ENCODE assay signal across 8 cellular contexts in genomic region chrX:15854080-15854655, GRCh38. TPM values are rescaled to one million over a fixed set of nuclear protein-coding genes. Genes with fewer than 3 reads are reported as not detected.
DNase-seq lines count a peak whose midpoint lies in the region; ATAC-seq and TF ChIP-seq lines count a peak whose summit lies in the region.

No MANE protein-coding gene starts in this region.

- H3K27ac ChIP-seq in esophagus muscularis mucosa (replicated peaks in 1 of 4) (peak overlapping the region; percentile 88 to 96 (median 95)), subcutaneous abdominal adipose tissue (ENCODE audit: low read depth, low read length) (peak overlapping the region; percentile 31)

- ATAC-seq in HG02938 (IDR thresholded peaks at IDR 0.05; ENCODE audit: unreplicated experiment): peak; percentile 42
- peak; percentile 30 to 46 for ATAC-seq in activated T-cell treated with anti-CD3 and anti-CD28 coated beads, Interleukin-2, amount 50 U/mL, for 72 hours (replicated peaks in 1 of 2)
- peak; percentile 27 for ATAC-seq in naive B cell (ENCODE audit: low read depth in 2 of 2)

- H3K9ac ChIP-seq in subcutaneous abdominal adipose tissue (ENCODE audit: low read length in 5 of 5): peak overlapping the region in 4 of 5 donors; percentile 15 to 73 (median 46)

- H3K9me3 Mint-ChIP-seq in activated T-cell treated with anti-CD3 and anti-CD28 coated beads, Interleukin-2, amount 50 U/mL, for 72 hours: no peaks in the 10 kb centered on the region
- no peaks in the 10 kb centered on the region for H3K9me3 Mint-ChIP-seq in naive B cell

- H3K27me3 Mint-ChIP-seq in activated T-cell treated with anti-CD3 and anti-CD28 coated beads, Interleukin-2, amount 50 U/mL, for 72 hours (ENCODE audit: low read depth): peaks cover 6% of the 10 kb centered on the region
- no peaks in the 10 kb centered on the region for H3K27me3 Mint-ChIP-seq in naive B cell

- WGBS in esophagus muscularis mucosa: under 1% methylated on average over 23 of the region's 65 CpGs

- peaks cover 0 to 4% (median 0%) of the 10 kb centered on the region in 4 donors for H3K36me3 ChIP-seq in esophagus muscularis mucosa
- no peaks in the 10 kb centered on the region for H3K36me3 ChIP-seq in subcutaneous abdominal adipose tissue (ENCODE audit: control insufficient read depth in 5 of 5, insufficient read depth in 5 of 5, low read length in 5 of 5)

- H3K27ac Mint-ChIP-seq in activated T-cell treated with anti-CD3 and anti-CD28 coated beads, Interleukin-2, amount 50 U/mL, for 72 hours: no peak overlapping the region
- H3K27ac Mint-ChIP-seq in naive B cell: peak overlapping the region; percentile 74 to 98 (median 91)

- no peaks in the 10 kb centered on the region for H3K27me3 ChIP-seq in esophagus muscularis mucosa
- peaks cover 0 to 7% (median 2%) of the 10 kb centered on the region in 5 donors for H3K27me3 ChIP-seq in subcutaneous abdominal adipose tissue (ENCODE audit: control insufficient read depth in 5 of 5, insufficient read depth in 4 of 5, low read length in 5 of 5)

- intact Hi-C loops in esophagus muscularis mucosa (cut with DNase I): loop anchor here (5.0 to 10.0 kb wide), 4 partner anchors 62 to 1021 kb away; partner anchors contain the start of genes CTPS2, RBBP7, SYAP1 and ZRSR2

- peaks cover 30% of the 10 kb centered on the region for H3K4me1 Mint-ChIP-seq in activated T-cell treated with anti-CD3 and anti-CD28 coated beads, Interleukin-2, amount 50 U/mL, for 72 hours (ENCODE audit: low read depth)
- H3K4me1 Mint-ChIP-seq in naive B cell: peaks cover 19 to 44% (median 28%) of the 10 kb centered on the region in 3 donors

- peak overlapping the region; percentile 74 to 77 for H3K4me3 Mint-ChIP-seq in activated T-cell treated with anti-CD3 and anti-CD28 coated beads, Interleukin-2, amount 50 U/mL, for 72 hours
- peak overlapping the region; percentile 75 to 97 (median 88) for H3K4me3 Mint-ChIP-seq in naive B cell

- DNase-seq in NCI-H1417 (lab: John Stamatoyannopoulos, UW) (peak; percentile 17 to 85 (median 84)), NCI-H1417 treated with DMSO at 0.1 percent for 48 hours (lab: John Stamatoyannopoulos, UW) (no peak), NOMO-1 (lab: John Stamatoyannopoulos, UW; ENCODE audit: unreplicated experiment in 2 of 2) (peak; percentile 33 to 57), esophagus muscularis mucosa (ENCODE audit: extremely low spot score) (no peak), naive B cell (peak; percentile 59)
- peak; percentile 57 to 61 for DNase-seq in activated T-cell treated with anti-CD3 and anti-CD28 coated beads, Interleukin-2, amount 50 U/mL, for 72 hours

- H3K4me1 ChIP-seq in esophagus muscularis mucosa: peaks cover 12 to 49% (median 34%) of the 10 kb centered on the region in 4 donors
- H3K4me1 ChIP-seq in subcutaneous abdominal adipose tissue (ENCODE audit: control insufficient read depth in 5 of 5, insufficient read depth in 5 of 5, low read length in 5 of 5): peaks cover 0 to 23% (median 17%) of the 10 kb centered on the region in 5 donors

- no peak for TF ChIP-seq EP300 in esophagus muscularis mucosa (IDR thresholded peaks at IDR 0.05)

- TF ChIP-seq POLR2A in esophagus muscularis mucosa (IDR thresholded peaks at IDR 0.05; ENCODE audit: low read depth): no peak

- H3K4me3 ChIP-seq in esophagus muscularis mucosa (peak overlapping the region; percentile 75 to 93 (median 80)), subcutaneous abdominal adipose tissue (ENCODE audit: low read depth in 1 of 5, low read length in 5 of 5) (peak overlapping the region; percentile 63 to 86 (median 79))

- TF ChIP-seq CTCF in esophagus muscularis mucosa (IDR thresholded peaks at IDR 0.05): peak in 2 of 3 experiments; percentile 26 to 29

- no peaks in the 10 kb centered on the region for H3K9me3 ChIP-seq in esophagus muscularis mucosa
- H3K9me3 ChIP-seq in subcutaneous abdominal adipose tissue (ENCODE audit: control insufficient read depth in 5 of 5, low read length in 5 of 5): no peaks in the 10 kb centered on the region

- H3K36me3 Mint-ChIP-seq in activated T-cell treated with anti-CD3 and anti-CD28 coated beads, Interleukin-2, amount 50 U/mL, for 72 hours (ENCODE audit: insufficient read depth in 2 of 2): peaks cover 0 to 12% of the 10 kb centered on the region in 2 donors
- H3K36me3 Mint-ChIP-seq in naive B cell: peaks cover 11 to 14% of the 10 kb centered on the region in 2 donors

RNA-seq across cellular contexts. Expression of gene AP1S2, which starts 0.4 kb away (rescaled TPM):
- total RNA-seq in activated T-cell treated with anti-CD3 and anti-CD28 coated beads, Interleukin-2, amount 50 U/mL, for 72 hours: 10 to 100 TPM; 33.3 to 43.6 TPM
- total RNA-seq in esophagus muscularis mucosa: 100 to 1,000 TPM; 136 to 142 (median 140) TPM
- polyA plus RNA-seq in naive B cell (ENCODE audit: low read depth in 6 of 6): 100 to 1,000 TPM in 2 of 6 donors, 10 to 100 TPM in 4; 78.8 to 122 (median 96.5) TPM

Comparison
In these comparisons a context has a peak if more than half of its experiments do, and no peak if none do; other contexts are left out.
1. DNase-seq: peak in NCI-H1417 (3 of 3), NOMO-1 (2 of 2), activated T-cell treated with anti-CD3 and anti-CD28 coated beads, Interleukin-2, amount 50 U/mL, for 72 hours (2 of 2) and naive B cell (single experiment); none in NCI-H1417 treated with DMSO at 0.1 percent for 48 hours (single experiment) and esophagus muscularis mucosa (single experiment).
2. Peak in every context shown above with its lines, with median percentiles within 50 percentile points of each other: ATAC-seq.